7 cellular contexts compared by ENCODE assay signal in genomic region chr5:137888875-137889759, GRCh38. TPM values are rescaled to one million over a fixed set of nuclear protein-coding genes. Genes with fewer than 3 reads are reported as not detected.
DNase-seq lines count a peak whose midpoint lies in the region; ATAC-seq and TF ChIP-seq lines count a peak whose summit lies in the region.

TSS of gene PKD2L2 (plus strand) at chr5:137889457. CDS start at chr5:137889492, 35 bp downstream.

- TF ChIP-seq POLR2A in GM18526 (IDR thresholded peaks at IDR 0.05; ENCODE audit: extremely low read depth, insufficient read length) (peak; percentile 96), Peyer's patch (IDR thresholded peaks at IDR 0.05) (peak; percentile 27 to 45), suprapubic skin (IDR thresholded peaks at IDR 0.05) (peak in 1 of 2 donors; percentile 4)

- peak in 2 of 6 experiments; percentile 5 to 9 for TF ChIP-seq CTCF in Peyer's patch (IDR thresholded peaks at IDR 0.05)
- TF ChIP-seq CTCF in omental fat pad (IDR thresholded peaks at IDR 0.05): no peak
- no peak for TF ChIP-seq CTCF in suprapubic skin (IDR thresholded peaks at IDR 0.05)

- H3K4me1 ChIP-seq in Peyer's patch (no peaks in the 10 kb centered on the region), suprapubic skin (peaks cover 12% of the 10 kb centered on the region)

- H3K36me3 ChIP-seq in Peyer's patch (no peaks in the 10 kb centered on the region), suprapubic skin (no peaks in the 10 kb centered on the region)

- H3K9me3 ChIP-seq in Peyer's patch: no peaks in the 10 kb centered on the region
- no peaks in the 10 kb centered on the region for H3K9me3 ChIP-seq in suprapubic skin

- DNase-seq in Peyer's patch: peak; percentile 66 to 91 (median 80)
- DNase-seq in activated gamma-delta T cell treated with Interleukin-2 at 50 U/mL for 16 hours: peak; percentile 74
- peak; percentile 80 for DNase-seq in germinal center (ENCODE audit: low spot score)
- peak; percentile 29 for DNase-seq in omental fat pad (ENCODE audit: low spot score)
- DNase-seq in suprapubic skin (ENCODE audit: low spot score in 2 of 2): peak; percentile 78 to 85

- 16% methylated on average over 49 of the region's 59 CpGs for WGBS in suprapubic skin

- ATAC-seq in HG03025 (IDR thresholded peaks at IDR 0.05; ENCODE audit: low FRiP score, unreplicated experiment) (peak; percentile 93), omental fat pad (ENCODE audit: low FRiP score) (peak; percentile 91)

- peak within 1 kb of the TSS; percentile 69 to 81 (median 78) for H3K27ac ChIP-seq in Peyer's patch
- H3K27ac ChIP-seq in suprapubic skin: peak within 1 kb of the TSS; percentile 80

- no peak for TF ChIP-seq EP300 in suprapubic skin (IDR thresholded peaks at IDR 0.05)

- H3K4me3 ChIP-seq in Peyer's patch (peak within 1 kb of the TSS; percentile 49 to 55 (median 51)), suprapubic skin (peak within 1 kb of the TSS; percentile 50)

- no peaks in the 10 kb centered on the region for H3K27me3 ChIP-seq in Peyer's patch
- no peaks in the 10 kb centered on the region for H3K27me3 ChIP-seq in suprapubic skin

RNA-seq across cellular contexts. Expression of gene PKD2L2, which starts in this region (rescaled TPM):
- total RNA-seq in Peyer's patch (not detected), omental fat pad (not detected), suprapubic skin (not detected)

Comparison
In these comparisons a context has a peak if more than half of its experiments do, and no peak if none do; other contexts are left out.
1. Peak in every context shown above with its lines: DNase-seq, ATAC-seq, H3K4me3 ChIP-seq and H3K27ac ChIP-seq.
2. Peak in DNase-seq, H3K4me3 ChIP-seq and H3K27ac ChIP-seq in Peyer's patch; RNA of the gene not detected or under 1 TPM.
3. Peak in DNase-seq and ATAC-seq in omental fat pad; RNA of the gene not detected or under 1 TPM.
4. Peak in DNase-seq, H3K4me3 ChIP-seq and H3K27ac ChIP-seq in suprapubic skin; RNA of the gene not detected or under 1 TPM.
5. DNase-seq: peak in every context shown above with its lines; median percentile 82 in suprapubic skin; 80 in Peyer's patch; 80 in germinal center; 74 in activated gamma-delta T cell treated with Interleukin-2 at 50 U/mL for 16 hours; 29 in omental fat pad.